9 cellular contexts compared by ENCODE assay signal in the genomic region with DNA sequence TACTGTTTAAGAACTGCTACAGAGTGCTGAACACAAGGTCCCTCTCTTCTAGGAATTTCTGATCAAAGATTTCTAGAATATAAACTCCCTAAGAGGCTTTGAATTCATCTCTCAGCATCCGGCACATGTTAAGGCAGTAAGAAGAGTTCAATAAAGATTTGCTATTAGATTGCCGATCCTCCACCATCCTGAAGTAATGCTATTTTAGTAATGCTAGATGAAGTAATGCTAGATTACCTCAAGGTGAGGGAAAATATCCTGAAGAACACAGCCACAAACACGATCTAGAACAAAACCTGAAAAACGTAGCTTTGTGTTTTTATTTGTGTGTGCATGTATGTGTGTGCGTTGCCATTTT. TPM values are rescaled to one million over a fixed set of nuclear protein-coding genes. Genes with fewer than 3 reads are reported as not detected.
DNase-seq lines count a peak whose midpoint lies in the region; ATAC-seq, FAIRE-seq and TF ChIP-seq lines count a peak whose summit lies in the region.
"Had no signal": no experiment of that assay in that cellular context is flagged by ENCODE, and none has a peak within 500 bp of the region (broad histone marks: within the 10 kb centered on the region; RNA-seq: fewer than 3 reads in every experiment).

No MANE protein-coding gene starts in this region.

- H3K27me3 Mint-ChIP-seq in Caco-2 (ENCODE audit: insufficient read depth, unreplicated experiment), result no peaks in the 10 kb centered on the region

- TF ChIP-seq CTCF in Caco-2 (IDR thresholded peaks at IDR 0.05; ENCODE audit: insufficient read depth in 1 of 2, low read depth in 1 of 2, low read length in 1 of 2, severe bottlenecking in 1 of 2, unreplicated experiment in 1 of 2) (no peak), endothelial cell of umbilical vein (IDR thresholded peaks at IDR 0.05; ENCODE audit: extremely low read depth in 1 of 2, insufficient read depth in 1 of 2, low read depth in 1 of 2, low read length in 2 of 2) (no peak), osteoblast (IDR thresholded peaks at IDR 0.05; ENCODE audit: extremely low read depth, low read depth, low read length) (no peak)

- POLR2A ChIA-PET in Caco-2 (lab: Charles Lee), result interaction anchor here (0.7 to 1.3 kb wide), 3 partner anchors 14 to 190 kb away, joined by 3 to 4 read pairs (median 3); no protein-coding TSS in a partner anchor
- POLR2A ChIA-PET in endothelial cell of umbilical vein (lab: Charles Lee), result interaction anchor here (0.6 to 1.4 kb wide), 4 partner anchors 9 to 333 kb away, joined by 3 to 6 read pairs (median 4); no protein-coding TSS in a partner anchor

- peak overlapping the region; percentile 99 for H3K27ac Mint-ChIP-seq in Caco-2 (ENCODE audit: unreplicated experiment)

- BruUV-seq in Caco-2 (replicated peaks; lab: Mats Ljungman, UMichigan), result TSS peak; percentile 85
- no TSS peak for BruUV-seq in endothelial cell of umbilical vein (replicated peaks; lab: Mats Ljungman, UMichigan)

- H3K36me3 Mint-ChIP-seq in Caco-2 (ENCODE audit: insufficient read depth, unreplicated experiment), result peaks cover 65% of the 10 kb centered on the region

- peaks cover 3% of the 10 kb centered on the region for H3K9me1 ChIP-seq in endothelial cell of umbilical vein (replicated peaks; ENCODE audit: control insufficient read depth, extremely low read depth, insufficient read depth, low read length)

- ATAC-seq in HG03469 (IDR thresholded peaks at IDR 0.05; ENCODE audit: unreplicated experiment), result no peak

- CTCF ChIA-PET in Caco-2 (lab: Charles Lee), result no interaction called here
- CTCF ChIA-PET in endothelial cell of umbilical vein (lab: Charles Lee), result interaction anchor here (1.4 to 2.2 kb wide), 2 partner anchors 10 to 333 kb away, joined by 3 to 10 read pairs; no protein-coding TSS in a partner anchor

- no peak for DNase-seq in Caco-2
- peak; percentile 77 for DNase-seq in OCI-M1 (lab: John Stamatoyannopoulos, UW)
- no peak for DNase-seq in endothelial cell of umbilical vein (ENCODE audit: low read depth, low spot score)
- DNase-seq in osteoblast (ENCODE audit: insufficient read length, low spot score, missing footprints), result no peak
- no peak for DNase-seq in cortex of kidney (lab: John Stamatoyannopoulos, UW)
- DNase-seq in NCI-H510A treated with DMSO at 0.1 percent for 48 hours (lab: John Stamatoyannopoulos, UW), result no peak
- no peak for DNase-seq in NCI-H187 treated with DMSO at 0.1 percent for 48 hours (lab: John Stamatoyannopoulos, UW)

- H3K9ac ChIP-seq in endothelial cell of umbilical vein (replicated peaks; ENCODE audit: extremely low read depth, insufficient read depth, low read length), result peak overlapping the region; percentile 100

- H3K9me3 ChIP-seq in Caco-2, result no peaks in the 10 kb centered on the region
- H3K9me3 ChIP-seq in endothelial cell of umbilical vein (replicated peaks; ENCODE audit: control insufficient read depth, insufficient read depth, low read length), result no peaks in the 10 kb centered on the region
- no peaks in the 10 kb centered on the region for H3K9me3 ChIP-seq in osteoblast (ENCODE audit: low read depth, low read length)

- peaks cover 38% of the 10 kb centered on the region for H3K4me1 Mint-ChIP-seq in Caco-2 (ENCODE audit: low read depth, unreplicated experiment)

- no peaks in the 10 kb centered on the region for H3K9me3 Mint-ChIP-seq in Caco-2 (ENCODE audit: unreplicated experiment)

- H4K20me1 ChIP-seq in endothelial cell of umbilical vein (replicated peaks; ENCODE audit: control insufficient read depth, extremely low read depth, insufficient read depth, low read length), result peaks cover 18% of the 10 kb centered on the region
- peaks cover 36% of the 10 kb centered on the region for H4K20me1 ChIP-seq in osteoblast (ENCODE audit: insufficient read depth, low read length)

- FAIRE-seq in endothelial cell of umbilical vein (lab: Jason Lieb, UNC), result peak; percentile 24
- FAIRE-seq: colon had no signal

- H3K27me3 ChIP-seq in Caco-2 (replicated peaks; ENCODE audit: control insufficient read depth, insufficient read depth, low read length), result no peaks in the 10 kb centered on the region
- H3K27me3 ChIP-seq in endothelial cell of umbilical vein (ENCODE audit: control insufficient read depth in 2 of 2, insufficient read depth in 2 of 2, low read length in 2 of 2), result no peaks in the 10 kb centered on the region
- H3K27me3 ChIP-seq in osteoblast (ENCODE audit: insufficient read depth, low read length), result no peaks in the 10 kb centered on the region

- no peak for TF ChIP-seq POLR2A in endothelial cell of umbilical vein (IDR thresholded peaks at IDR 0.05; ENCODE audit: low read depth, low read length)

- dilution Hi-C loops in endothelial cell of umbilical vein (cut with MboI; ENCODE audit: extremely low pct_ligation_motif_present, low sequenced_read_pairs), result loop anchor here (25.0 kb wide), 1 partner anchor 201 kb away; the partner anchor contains the start of gene TGIF1

- peaks cover 4% of the 10 kb centered on the region for H3K36me3 ChIP-seq in Caco-2 (ENCODE audit: control insufficient read depth, insufficient read depth, low read length)
- H3K36me3 ChIP-seq in endothelial cell of umbilical vein (ENCODE audit: control insufficient read depth in 2 of 2, extremely low read depth in 1 of 2, insufficient read depth in 2 of 2, low read length in 2 of 2), result peaks cover 14 to 17% of the 10 kb centered on the region in 2 experiments
- peaks cover 35% of the 10 kb centered on the region for H3K36me3 ChIP-seq in osteoblast (ENCODE audit: insufficient read depth, low read length)

- H3K4me2 ChIP-seq in endothelial cell of umbilical vein (ENCODE audit: insufficient read depth, low read length) (peak overlapping the region; percentile 78), osteoblast (ENCODE audit: insufficient read depth, low read length) (peak overlapping the region; percentile 95)

- H3K4me1 ChIP-seq in Caco-2 (peaks cover 58% of the 10 kb centered on the region), endothelial cell of umbilical vein (ENCODE audit: control insufficient read depth, extremely low read depth, insufficient read depth, low read length) (peaks cover 35% of the 10 kb centered on the region), osteoblast (ENCODE audit: insufficient read depth, low read length) (peaks cover 50% of the 10 kb centered on the region)

- intact Hi-C loops in Caco-2 (cut with micrococcal nuclease; ENCODE audit: unreplicated experiment), result loop anchor here (1.0 kb wide), 1 partner anchor 14 kb away; the partner anchor contains the start of gene MYL12A
- intact Hi-C loops in endothelial cell of umbilical vein (cut with micrococcal nuclease), result loop anchor here (1.0 to 5.0 kb wide), 5 partner anchors 11 to 531 kb away; partner anchors contain the start of genes LPIN2 and TGIF1

- H3K4me3 ChIP-seq in Caco-2 (ENCODE audit: low read depth, low read length), result peak overlapping the region; percentile 97
- H3K4me3 ChIP-seq in endothelial cell of umbilical vein (replicated peaks in 1 of 3; ENCODE audit: insufficient read depth in 1 of 3, low read depth in 1 of 3, low read length in 3 of 3), result peak overlapping the region; percentile 93 to 100 (median 97)
- peak overlapping the region; percentile 97 for H3K4me3 ChIP-seq in osteoblast (ENCODE audit: insufficient read depth, low read length)

- H2AFZ ChIP-seq in endothelial cell of umbilical vein (ENCODE audit: low read depth, low read length) (no peak overlapping the region), osteoblast (ENCODE audit: low read length) (peak overlapping the region; percentile 72)

- peak overlapping the region; percentile 84 for H3K4me3 Mint-ChIP-seq in Caco-2 (ENCODE audit: unreplicated experiment)

- H3K27ac ChIP-seq in endothelial cell of umbilical vein (ENCODE audit: insufficient read depth, low read depth, low read length) (peak overlapping the region; percentile 94), osteoblast (ENCODE audit: low read depth, low read length) (peak overlapping the region; percentile 97)

- H3K79me2 ChIP-seq in endothelial cell of umbilical vein (ENCODE audit: control insufficient read depth, insufficient read depth, low read length) (peaks cover 44% of the 10 kb centered on the region), osteoblast (ENCODE audit: insufficient read depth, low read length) (peaks cover 58% of the 10 kb centered on the region)

TF ChIP-seq in endothelial cell of umbilical vein, 7 proteins besides CTCF, POLR2A, EP300 and RAD21 (continues in another document):
- TF ChIP-seq EZH2 (IDR thresholded peaks at IDR 0.05; ENCODE audit: borderline replicate concordance, low read depth, low read length, severe bottlenecking), result no peak

RNA-seq across cellular contexts. Expression of gene MYL12B, which starts 0.9 kb away (rescaled TPM):
- total RNA-seq in Caco-2 (2022), result 457 and 467 TPM in 2 replicates
- 634 and 638 TPM in 2 replicates for total RNA-seq in endothelial cell of umbilical vein
- polyA plus RNA-seq in endothelial cell of umbilical vein, result 681 and 724 TPM in 2 replicates
- 1,207 and 1,302 TPM in 2 replicates for polyA plus RNA-seq in endothelial cell of umbilical vein (2011; cell fraction: cytosol; rRNA removed)
- 415 and 445 TPM in 2 replicates for polyA plus RNA-seq in endothelial cell of umbilical vein (2011; cell fraction: nucleus; rRNA removed)
- 703 and 1,019 TPM in 2 replicates for polyA plus RNA-seq in endothelial cell of umbilical vein (2012)
- polyA minus RNA-seq in endothelial cell of umbilical vein, result 483 and 580 TPM in 2 replicates
- 115 TPM for polyA minus RNA-seq in endothelial cell of umbilical vein (2011; cell fraction: cytosol; rRNA and poly(A)+ RNA removed)
- 85.9 and 87.1 TPM in 2 replicates for polyA minus RNA-seq in endothelial cell of umbilical vein (2011; cell fraction: nucleus; rRNA and poly(A)+ RNA removed)
- 278 and 283 TPM in 2 replicates for total RNA-seq in osteoblast

RNA-seq across cellular contexts. Expression of gene MYL12A, which starts 13.4 kb away (rescaled TPM):
- total RNA-seq in Caco-2 (2022) (272 and 276 TPM in 2 replicates), endothelial cell of umbilical vein (793 and 796 TPM in 2 replicates), osteoblast (572 and 626 TPM in 2 replicates)
- 532 and 597 TPM in 2 replicates for polyA plus RNA-seq in endothelial cell of umbilical vein
- 814 and 900 TPM in 2 replicates for polyA plus RNA-seq in endothelial cell of umbilical vein (2011; cell fraction: cytosol; rRNA removed)
- polyA plus RNA-seq in endothelial cell of umbilical vein (2011; cell fraction: nucleus; rRNA removed), result 350 and 406 TPM in 2 replicates
- polyA plus RNA-seq in endothelial cell of umbilical vein (2012), result 760 and 962 TPM in 2 replicates
- 489 and 516 TPM in 2 replicates for polyA minus RNA-seq in endothelial cell of umbilical vein
- 117 TPM for polyA minus RNA-seq in endothelial cell of umbilical vein (2011; cell fraction: cytosol; rRNA and poly(A)+ RNA removed)
- polyA minus RNA-seq in endothelial cell of umbilical vein (2011; cell fraction: nucleus; rRNA and poly(A)+ RNA removed), result 214 and 242 TPM in 2 replicates

RNA-seq across cellular contexts. Expression of gene MYOM1, which starts 41.2 kb away (rescaled TPM):
- total RNA-seq in Caco-2 (2022) (0.41 and 0.49 TPM in 2 replicates), endothelial cell of umbilical vein (not detected in 2 replicates), osteoblast (1.5 and 1.8 TPM in 2 replicates)
- 0.05 and 0.08 TPM in 2 replicates for polyA plus RNA-seq in endothelial cell of umbilical vein
- polyA plus RNA-seq in endothelial cell of umbilical vein (2011; cell fraction: cytosol; rRNA removed), result 0.05 and 0.07 TPM in 2 replicates
- 0.05 and 0.29 TPM in 2 replicates for polyA plus RNA-seq in endothelial cell of umbilical vein (2011; cell fraction: nucleus; rRNA removed)
- 0.15 and 0.33 TPM in 2 replicates for polyA plus RNA-seq in endothelial cell of umbilical vein (2012)
- polyA minus RNA-seq in endothelial cell of umbilical vein, result not detected in 2 replicates
- polyA minus RNA-seq in endothelial cell of umbilical vein (2011; cell fraction: cytosol; rRNA and poly(A)+ RNA removed), result not detected
- not detected in 2 replicates for polyA minus RNA-seq in endothelial cell of umbilical vein (2011; cell fraction: nucleus; rRNA and poly(A)+ RNA removed)
